Comparison of ENCODE assay signal across 31 cellular contexts in the genomic region with DNA sequence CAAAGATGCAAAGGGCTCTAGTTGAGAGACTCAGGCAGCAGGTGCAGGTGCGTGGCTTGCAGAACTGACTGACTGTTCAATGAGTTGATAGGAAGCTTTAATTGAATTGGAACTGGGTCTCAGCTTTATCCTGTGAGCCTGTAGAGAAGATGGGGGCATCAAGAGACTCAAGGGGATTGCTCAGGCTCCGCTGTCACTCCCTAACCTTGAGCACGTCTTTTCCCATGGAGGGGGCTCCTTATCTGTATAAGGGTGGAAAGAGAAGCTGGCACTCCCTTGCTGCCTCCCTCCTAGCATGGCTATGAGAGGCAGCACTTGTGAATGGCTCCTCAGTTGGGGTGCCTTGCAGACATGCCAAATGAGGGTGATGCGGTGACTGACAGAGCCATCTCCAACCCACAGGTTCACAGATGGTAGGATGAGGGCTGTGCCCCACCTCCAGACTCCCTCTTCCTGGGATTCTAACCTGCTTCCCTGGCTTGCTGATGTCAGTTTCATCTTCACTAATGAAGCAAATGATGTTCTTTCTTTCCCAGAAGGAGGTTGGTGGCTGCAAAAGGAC.
"Had no signal": no experiment of that assay in that cellular context is flagged by ENCODE, and none has a peak within 500 bp of the region (broad histone marks: within the 10 kb centered on the region; RNA-seq: fewer than 3 reads in every experiment).

No MANE protein-coding gene starts in this region.

- H3K4me3 Mint-ChIP-seq: activated CD4-positive, alpha-beta memory T cell treated with anti-CD3 and anti-CD28 coated beads, Interleukin-2, amount 10 ng/mL, durations not matched to agents 7 days and 5 days; activated naive CD4-positive, alpha-beta T cell treated with anti-CD3 and anti-CD28 coated beads, Interleukin-2, amount 50 U/mL, for 24 hours; activated naive CD8-positive, alpha-beta T cell treated with anti-CD3 and anti-CD28 coated beads, Interleukin-2, amount 10 ng/mL, durations not matched to agents 7 days and 5 days had no signal

- H3K36me3 Mint-ChIP-seq: activated naive CD8-positive, alpha-beta T cell treated with anti-CD3 and anti-CD28 coated beads, Interleukin-2, amount 10 ng/mL, durations not matched to agents 7 days and 5 days had no signal

- H3K4me3 ChIP-seq: ascending aorta, cardiac muscle cell, Peyer's patch had no signal

- H3K4me1 ChIP-seq: Peyer's patch had no signal

- H3K36me3 ChIP-seq: ascending aorta, cardiac muscle cell, Peyer's patch, WERI-Rb-1 had no signal

- H3K27ac ChIP-seq: ascending aorta, cardiac muscle cell, Peyer's patch, WERI-Rb-1 had no signal

- H3K9me3 ChIP-seq: ascending aorta, Peyer's patch had no signal

- H3K27me3 Mint-ChIP-seq: activated naive CD4-positive, alpha-beta T cell treated with anti-CD3 and anti-CD28 coated beads, Interleukin-2, amount 50 U/mL, for 24 hours had no signal

- H3K9me3 Mint-ChIP-seq: activated CD4-positive, alpha-beta memory T cell treated with anti-CD3 and anti-CD28 coated beads, Interleukin-2, amount 10 ng/mL, durations not matched to agents 7 days and 5 days; activated T-helper 2 cell treated with anti-CD3 and anti-CD28 coated beads, Interferon-gamma antibody, Interleukin-2, Interleukin-4, amounts not matched to agents 10 μg/mL and 5 μg/mL and 100 μg/mL, durations not matched to agents 14 hours and 24 hours and 36 hours had no signal

- ATAC-seq: PC-3 had no signal

- DNase-seq: activated CD4-positive, alpha-beta memory T cell treated with anti-CD3 and anti-CD28 coated beads, Interleukin-2, amount 10 ng/mL, durations not matched to agents 7 days and 5 days; activated CD4-positive, alpha-beta T cell treated with anti-CD3 and anti-CD28 coated beads for 1 hour; activated CD4-positive, alpha-beta T cell treated with anti-CD3 and anti-CD28 coated beads for 48 hours; activated CD4-positive, CD25-positive, alpha-beta regulatory T cell; activated gamma-delta T cell; activated naive CD4-positive, alpha-beta T cell treated with Interleukin-2 at 50 U/mL for 16 hours; activated naive CD8-positive, alpha-beta T cell treated with anti-CD3 and anti-CD28 coated beads, Interleukin-2, amount 10 ng/mL, durations not matched to agents 7 days and 5 days; amygdala; Kasumi-1; KG1; MM.1S; MV-4-11; NCI-H1092; NCI-H1436 treated with DMSO at 0.1 percent for 48 hours; NCI-H1694 treated with DMSO at 0.1 percent for 48 hours; NCI-H2029; NCI-H345; NCI-H524 treated with DMSO at 0.1 percent for 48 hours; Peyer's patch; Right ventricle myocardium superior; RPMI8226; SW 1271; T-helper 1 cell; T-helper 2 cell; T1000; WERI-Rb-1 had no signal

- H3K4me1 Mint-ChIP-seq: activated CD4-positive, alpha-beta memory T cell treated with anti-CD3 and anti-CD28 coated beads, Interleukin-2, amount 10 ng/mL, durations not matched to agents 7 days and 5 days; activated naive CD4-positive, alpha-beta T cell treated with anti-CD3 and anti-CD28 coated beads, Interleukin-2, amount 50 U/mL, for 24 hours had no signal

- H3K27ac Mint-ChIP-seq: activated CD4-positive, alpha-beta memory T cell treated with anti-CD3 and anti-CD28 coated beads, Interleukin-2, amount 10 ng/mL, durations not matched to agents 7 days and 5 days; activated naive CD4-positive, alpha-beta T cell treated with anti-CD3 and anti-CD28 coated beads, Interleukin-2, amount 50 U/mL, for 24 hours; activated naive CD8-positive, alpha-beta T cell treated with anti-CD3 and anti-CD28 coated beads, Interleukin-2, amount 10 ng/mL, durations not matched to agents 7 days and 5 days; activated T-helper 2 cell treated with anti-CD3 and anti-CD28 coated beads, Interferon-gamma antibody, Interleukin-2, Interleukin-4, amounts not matched to agents 10 μg/mL and 5 μg/mL and 100 μg/mL, durations not matched to agents 14 hours and 24 hours and 36 hours had no signal

- H3K27me3 ChIP-seq: ascending aorta, cardiac muscle cell, Peyer's patch had no signal
